In the genomic region with DNA sequence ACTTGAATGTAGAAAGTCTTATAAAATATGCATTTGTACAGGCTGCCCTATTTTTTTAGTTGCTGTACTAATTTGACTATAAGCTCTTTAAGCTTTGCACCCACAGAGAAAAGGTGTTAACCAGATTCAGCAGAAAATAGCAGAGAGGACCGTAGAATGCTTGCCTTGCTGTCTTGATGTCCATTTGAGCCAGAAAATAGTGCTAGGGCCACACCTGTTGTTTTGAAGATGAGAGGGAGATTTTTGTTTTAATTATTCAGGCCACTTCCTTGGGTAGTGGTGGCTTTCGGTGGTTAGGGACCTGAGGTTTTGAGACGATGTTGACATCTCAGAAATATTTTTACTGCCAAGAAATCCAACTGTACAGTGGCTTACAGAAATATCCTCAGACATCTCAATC, we compare ENCODE assay signal across 17 cellular contexts.
DNase-seq lines count a peak whose midpoint lies in the region; ATAC-seq and TF ChIP-seq lines count a peak whose summit lies in the region.
"Had no signal": no experiment of that assay in that cellular context is flagged by ENCODE, and none has a peak within 500 bp of the region (broad histone marks: within the 10 kb centered on the region; RNA-seq: fewer than 3 reads in every experiment).

No MANE protein-coding gene starts in this region.

- H3K4me2 ChIP-seq in OCI-LY7 (ENCODE audit: low read length): peak overlapping the region; percentile 67

- H4K20me1 ChIP-seq in OCI-LY7 (ENCODE audit: insufficient read depth, low read length): no peaks in the 10 kb centered on the region

- peak; percentile 88 for ATAC-seq in GM18517 (IDR thresholded peaks at IDR 0.05; ENCODE audit: unreplicated experiment)
- peak; percentile 73 for ATAC-seq in GM19463 (IDR thresholded peaks at IDR 0.05; ENCODE audit: unreplicated experiment)
- ATAC-seq in HG03108 (IDR thresholded peaks at IDR 0.05; ENCODE audit: unreplicated experiment): peak; percentile 74
- ATAC-seq in Right ventricle myocardium superior (ENCODE audit: poor library complexity): no peak
- ATAC-seq: activated naive CD4-positive, alpha-beta T cell treated with anti-CD3 and anti-CD28 coated beads, Interleukin-2, amount 50 U/mL, for 72 hours; heart left ventricle; stimulated activated naive CD8-positive, alpha-beta T cell treated with anti-CD3 and anti-CD28 coated beads, Interleukin-15, Interleukin-2, amounts not matched to agents 100 U/mL and 50 U/mL, for 24 hours had no signal

- H3K9me3 ChIP-seq in OCI-LY7 (ENCODE audit: low read length): no peaks in the 10 kb centered on the region; the same call in 1 of the 2 replicates
- H3K9me3 ChIP-seq: heart left ventricle, ovary had no signal

- TF ChIP-seq CTCF in OCI-LY7 (conservative IDR thresholded peaks at IDR 0.05; ENCODE audit: low read length): no peak

- H3K9me2 ChIP-seq in OCI-LY7 (ENCODE audit: insufficient read depth, low read length): no peaks in the 10 kb centered on the region

- CTCF ChIA-PET in OCI-LY7 (lab: Charles Lee; ENCODE audit: unreplicated experiment): no interaction called here

- H3K79me2 ChIP-seq in OCI-LY7 (ENCODE audit: insufficient read depth, low read depth, low read length): no peaks in the 10 kb centered on the region

- no TSS peak for BruUV-seq in OCI-LY7 (replicated peaks; lab: Mats Ljungman, UMichigan)

- H3K36me3 ChIP-seq in OCI-LY7 (ENCODE audit: insufficient read depth, low read length): no peaks in the 10 kb centered on the region; the same call in 1 of the 2 replicates
- H3K36me3 ChIP-seq: brain microvascular endothelial cell, heart left ventricle, ovary had no signal

- POLR2A ChIA-PET in OCI-LY7 (lab: Charles Lee): interaction anchor here (0.6 to 5.6 kb wide), 11 partner anchors 11 to 91 kb away, joined by 3 to 46 read pairs (median 5); no protein-coding TSS in a partner anchor

- H3K4me3 ChIP-seq in OCI-LY7 (ENCODE audit: low read depth, low read length, poor library complexity, severe bottlenecking): peak overlapping the region; percentile 51
- H3K4me3 ChIP-seq: heart left ventricle, ovary had no signal

- H3K4me1 ChIP-seq in OCI-LY7 (ENCODE audit: insufficient read depth, low read length, poor library complexity, severe bottlenecking): peaks cover 56% of the 10 kb centered on the region
- H3K4me1 ChIP-seq: heart left ventricle had no signal

- peak overlapping the region; percentile 86 for H3K27ac ChIP-seq in OCI-LY7 (ENCODE audit: low read depth, low read length, poor library complexity, severe bottlenecking)
- H3K27ac ChIP-seq: brain microvascular endothelial cell, heart left ventricle, ovary had no signal

- intact Hi-C loops in OCI-LY7 (cut with micrococcal nuclease; ENCODE audit: unreplicated experiment): loop anchor here (1.0 to 5.0 kb wide), 2 partner anchors 56 to 82 kb away; no protein-coding TSS in a partner anchor
- intact Hi-C loops in Right ventricle myocardium superior (cut with DNase I): no loop called here

- peak; percentile 87 for DNase-seq in OCI-LY7 (ENCODE audit: low spot score)
- no peak for DNase-seq in Right ventricle myocardium superior
- DNase-seq in stimulated activated CD4-positive, alpha-beta T cell treated with anti-CD3 and anti-CD28 coated beads, Interleukin-2, amount 100 ng/mL, for 48 hours: no peak
- no peak for DNase-seq in mucosa of gallbladder (ENCODE audit: low spot score)
- DNase-seq in epidermal melanocyte (ENCODE audit: insufficient read length, low spot score): no peak
- DNase-seq: activated CD4-positive, alpha-beta T cell treated with anti-CD3 and anti-CD28 coated beads for 4 hours; brain microvascular endothelial cell; GF-D8; heart left ventricle; NCI-H2107; ovary; stimulated activated naive CD8-positive, alpha-beta T cell treated with anti-CD3 and anti-CD28 coated beads, Interleukin-15, Interleukin-2, amounts not matched to agents 100 U/mL and 50 U/mL, for 24 hours; T-helper 2 cell had no signal

- H2AFZ ChIP-seq in OCI-LY7 (ENCODE audit: low read length): peak overlapping the region; percentile 88
